In the genomic region with DNA sequence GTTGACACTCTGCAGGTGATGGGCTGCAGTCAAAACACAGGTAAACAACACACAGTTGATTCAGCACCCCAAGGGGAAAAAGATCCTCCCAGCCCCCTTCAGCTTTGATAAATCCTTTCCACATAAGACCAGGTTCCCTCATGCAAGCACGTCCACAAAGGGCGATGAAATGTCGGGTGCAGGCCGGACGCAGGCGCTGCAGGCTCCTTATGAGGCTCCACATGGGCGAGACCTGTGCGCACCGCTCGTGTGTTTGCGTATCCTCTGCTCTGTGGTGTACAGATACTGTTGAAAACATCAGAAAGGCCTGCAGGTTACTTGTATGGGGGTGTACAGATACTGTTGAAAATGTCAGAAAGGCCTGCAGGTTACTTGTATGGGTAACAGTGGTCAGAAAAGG, we compare ENCODE assay signal across 21 cellular contexts. TPM values are rescaled to one million over a fixed set of nuclear protein-coding genes. Genes with fewer than 3 reads are reported as not detected.
"Had no signal": no experiment of that assay in that cellular context is flagged by ENCODE, and none has a peak within 500 bp of the region (broad histone marks: within the 10 kb centered on the region; RNA-seq: fewer than 3 reads in every experiment).

No MANE protein-coding gene starts in this region.

- H3K4me1 ChIP-seq: right lobe of liver had no signal

- H3K9me3 ChIP-seq: psoas muscle, right lobe of liver, thyroid gland had no signal

- H3K27ac Mint-ChIP-seq: activated CD4-positive, alpha-beta memory T cell treated with anti-CD3 and anti-CD28 coated beads for 36 hours; activated naive CD8-positive, alpha-beta T cell treated with anti-CD3 and anti-CD28 coated beads, Interleukin-2, amount 50 U/mL, for 24 hours; activated T-cell treated with anti-CD3 and anti-CD28 coated beads, Interleukin-2, amount 50 U/mL, for 24 hours; activated T-helper 2 cell treated with anti-CD3 and anti-CD28 coated beads, Interferon-gamma antibody, Interleukin-2, Interleukin-4, amounts not matched to agents 10 μg/mL and 5 μg/mL and 100 μg/mL, durations not matched to agents 14 hours and 24 hours and 36 hours had no signal

- H3K36me3 ChIP-seq: right lobe of liver, thyroid gland had no signal

- H3K27ac ChIP-seq: psoas muscle, right lobe of liver, thyroid gland, WERI-Rb-1 had no signal

- H3K4me3 Mint-ChIP-seq: activated CD4-positive, alpha-beta memory T cell treated with anti-CD3 and anti-CD28 coated beads for 36 hours; activated naive CD8-positive, alpha-beta T cell treated with anti-CD3 and anti-CD28 coated beads, Interleukin-2, amount 50 U/mL, for 24 hours; activated T-cell treated with anti-CD3 and anti-CD28 coated beads, Interleukin-2, amount 50 U/mL, for 24 hours; brain had no signal

- H3K27me3 Mint-ChIP-seq: activated CD4-positive, alpha-beta memory T cell treated with anti-CD3 and anti-CD28 coated beads for 36 hours; activated naive CD8-positive, alpha-beta T cell treated with anti-CD3 and anti-CD28 coated beads, Interleukin-2, amount 50 U/mL, for 24 hours; activated T-cell treated with anti-CD3 and anti-CD28 coated beads, Interleukin-2, amount 50 U/mL, for 24 hours; brain had no signal

- H3K9me3 Mint-ChIP-seq: activated CD4-positive, alpha-beta memory T cell treated with anti-CD3 and anti-CD28 coated beads for 36 hours; activated naive CD8-positive, alpha-beta T cell treated with anti-CD3 and anti-CD28 coated beads, Interleukin-2, amount 50 U/mL, for 24 hours; activated T-cell treated with anti-CD3 and anti-CD28 coated beads, Interleukin-2, amount 50 U/mL, for 24 hours; activated T-helper 2 cell treated with anti-CD3 and anti-CD28 coated beads, Interferon-gamma antibody, Interleukin-2, Interleukin-4, amounts not matched to agents 10 μg/mL and 5 μg/mL and 100 μg/mL, durations not matched to agents 14 hours and 24 hours and 36 hours had no signal

- H3K27me3 ChIP-seq: dorsolateral prefrontal cortex, right lobe of liver, thyroid gland had no signal

- DNase-seq: activated CD4-positive, alpha-beta memory T cell treated with anti-CD3 and anti-CD28 coated beads for 36 hours; activated naive CD4-positive, alpha-beta T cell treated with Interleukin-2 at 50 U/mL for 16 hours; activated naive CD8-positive, alpha-beta T cell treated with anti-CD3 and anti-CD28 coated beads, Interleukin-2, amount 50 U/mL, for 24 hours; activated T-cell treated with anti-CD3 and anti-CD28 coated beads, Interleukin-2, amount 50 U/mL, for 24 hours; central memory CD4-positive, alpha-beta T cell; dorsolateral prefrontal cortex; erythroblast; foreskin melanocyte; glutamatergic neuron; hippocampal formation; small intestine; stimulated activated CD4-positive, alpha-beta T cell treated with anti-CD3 and anti-CD28 coated beads, Interleukin-4, amount 100 ng/mL, for 1 hour; T-helper 2 cell; thyroid gland; WERI-Rb-1 had no signal

- H3K4me3 ChIP-seq: psoas muscle, right lobe of liver, thyroid gland had no signal

- ATAC-seq: activated naive CD8-positive, alpha-beta T cell treated with anti-CD3 and anti-CD28 coated beads, Interleukin-2, amount 50 U/mL, for 24 hours; psoas muscle; right lobe of liver had no signal

RNA-seq across cellular contexts. Expression of a gene that starts 14.4 kb away (rescaled TPM):
- total RNA-seq: activated CD4-positive, alpha-beta memory T cell treated with anti-CD3 and anti-CD28 coated beads for 36 hours; activated T-helper 2 cell treated with anti-CD3 and anti-CD28 coated beads, Interferon-gamma antibody, Interleukin-2, Interleukin-4, amounts not matched to agents 10 μg/mL and 5 μg/mL and 100 μg/mL, durations not matched to agents 14 hours and 24 hours and 36 hours; myocyte; osteocyte; right lobe of liver had no signal
